Comparison of ENCODE assay signal across 12 cellular contexts in the genomic region with DNA sequence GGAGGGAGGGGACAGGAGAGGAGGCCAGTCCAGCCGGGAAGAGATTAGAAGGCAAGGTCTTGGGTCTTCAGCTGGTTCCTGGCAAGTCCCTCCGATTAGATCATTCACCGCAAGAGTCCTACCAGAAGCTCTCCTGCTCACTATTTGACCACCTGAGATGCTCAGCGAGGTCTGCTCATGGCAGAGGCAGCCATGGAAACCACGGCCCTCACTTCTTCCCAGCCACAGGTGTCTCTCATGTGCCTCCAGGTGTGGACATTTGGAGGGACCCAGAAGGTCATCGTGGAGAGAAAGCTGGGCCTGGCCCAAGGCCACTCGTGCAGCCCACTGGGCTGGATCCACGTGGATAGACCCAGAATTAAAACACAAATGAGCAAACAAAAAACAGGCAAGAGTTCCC.
"Had no signal": no experiment of that assay in that cellular context is flagged by ENCODE, and none has a peak within 500 bp of the region (broad histone marks: within the 10 kb centered on the region; RNA-seq: fewer than 3 reads in every experiment).

No MANE protein-coding gene starts in this region.

- H3K27me3 Mint-ChIP-seq: naive thymus-derived CD4-positive, alpha-beta T cell had no signal

- DNase-seq: cortex of kidney; effector CD8-positive, alpha-beta T cell; heart left ventricle; hippocampal formation; mesendoderm; naive thymus-derived CD4-positive, alpha-beta T cell; stimulated activated CD4-positive, alpha-beta T cell treated with anti-CD3 and anti-CD28 coated beads, Interleukin-2, amount 100 ng/mL, for 24 hours; stimulated activated naive CD4-positive, alpha-beta T cell treated with Interleukin-2 at 50 U/mL for 16 hours; trophoblast cell had no signal

- H3K36me3 Mint-ChIP-seq: naive thymus-derived CD4-positive, alpha-beta T cell had no signal

- ATAC-seq: heart left ventricle; naive thymus-derived CD4-positive, alpha-beta T cell; sciatic nerve had no signal

- H3K27me3 ChIP-seq: dorsolateral prefrontal cortex had no signal

- H3K4me3 ChIP-seq: dorsolateral prefrontal cortex, heart left ventricle, skin epidermis had no signal

- H3K27ac ChIP-seq: dorsolateral prefrontal cortex, heart left ventricle, skin epidermis had no signal

- H3K9me3 ChIP-seq: heart left ventricle had no signal

- H3K9me3 Mint-ChIP-seq: naive thymus-derived CD4-positive, alpha-beta T cell had no signal

- H3K36me3 ChIP-seq: heart left ventricle had no signal
